16 cellular contexts compared by ENCODE assay signal in the genomic region with DNA sequence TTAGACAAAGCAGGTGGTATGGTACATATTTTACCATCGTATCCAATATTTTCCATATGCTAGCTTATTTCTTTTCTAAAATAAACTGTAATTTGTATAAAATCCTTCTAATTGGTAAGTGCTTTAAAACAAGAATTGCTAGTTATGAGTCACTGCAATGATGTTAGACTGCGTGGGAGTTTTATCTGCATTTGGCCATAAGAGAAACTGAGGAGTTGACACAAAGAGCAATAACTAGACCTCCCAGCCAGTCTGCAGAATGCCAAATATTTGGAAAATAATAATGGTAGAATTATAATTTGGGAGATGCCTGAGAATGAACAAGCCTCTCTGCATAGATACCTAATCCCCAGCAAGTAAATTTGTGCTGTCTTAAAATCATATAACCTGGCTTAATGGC.
"Had no signal": no experiment of that assay in that cellular context is flagged by ENCODE, and none has a peak within 500 bp of the region (broad histone marks: within the 10 kb centered on the region; RNA-seq: fewer than 3 reads in every experiment).

No MANE protein-coding gene starts in this region.

- ATAC-seq: activated CD4-positive, CD25-positive, alpha-beta regulatory T cell treated with anti-CD3 and anti-CD28 coated beads, Interleukin-2, amount 50 U/mL, for 24 hours; gastrocnemius medialis; left lobe of liver; naive thymus-derived CD8-positive, alpha-beta T cell had no signal

- H3K27me3 ChIP-seq: ascending aorta, colonic mucosa, esophagus muscularis mucosa, gastrocnemius medialis, heart right ventricle, tibial nerve, uterus had no signal

- DNase-seq: activated naive CD4-positive, alpha-beta T cell treated with anti-CD3 and anti-CD28 coated beads, Interleukin-2, amount 10 ng/mL, durations not matched to agents 7 days and 5 days; activated T-cell treated with anti-CD3 and anti-CD28 coated beads, Interleukin-2, amount 50 U/mL, for 24 hours; caudate nucleus; colonic mucosa; gastrocnemius medialis; heart right ventricle; naive thymus-derived CD8-positive, alpha-beta T cell; stimulated activated CD4-positive, alpha-beta T cell treated with anti-CD3 and anti-CD28 coated beads, Interleukin-4, amount 100 ng/mL, for 24 hours; stimulated activated naive CD4-positive, alpha-beta T cell; uterus had no signal

- H3K27ac ChIP-seq: ascending aorta, colonic mucosa, esophagus muscularis mucosa, gastrocnemius medialis, skin epidermis, tibial nerve, uterus had no signal

- H3K4me1 ChIP-seq: ascending aorta, colonic mucosa, esophagus muscularis mucosa, gastrocnemius medialis, tibial nerve, uterus had no signal

- H3K4me3 ChIP-seq: ascending aorta, colonic mucosa, esophagus muscularis mucosa, gastrocnemius medialis, heart right ventricle, skin epidermis, tibial nerve, uterus had no signal

- H3K9me3 ChIP-seq: ascending aorta, colonic mucosa, esophagus muscularis mucosa, gastrocnemius medialis, heart right ventricle, tibial nerve, uterus had no signal

- H3K36me3 ChIP-seq: ascending aorta, colonic mucosa, esophagus muscularis mucosa, gastrocnemius medialis, heart right ventricle, tibial nerve, uterus had no signal
